In genomic region chr19:48122421-48122820, GRCh38 we compare ENCODE assay signal across 14 cellular contexts. TPM values are rescaled to one million over a fixed set of nuclear protein-coding genes. Genes with fewer than 3 reads are reported as not detected.
DNase-seq lines count a peak whose midpoint lies in the region; ATAC-seq and TF ChIP-seq lines count a peak whose summit lies in the region.
"Had no signal": no experiment of that assay in that cellular context is flagged by ENCODE, and none has a peak within 500 bp of the region (broad histone marks: within the 10 kb centered on the region; RNA-seq: fewer than 3 reads in every experiment).

No MANE protein-coding gene starts in this region.

- POLR2A ChIA-PET in GM10248 (lab: Yijun Ruan, JAX) = interaction anchor here (0.6 to 1.1 kb wide), 2 partner anchors 12 to 58 kb away, joined by 4 to 6 read pairs; partner anchors contain the start of gene PLA2G4C

- no peak for DNase-seq in activated CD8-positive, alpha-beta memory T cell treated with anti-CD3 and anti-CD28 coated beads, Interleukin-2, amount 10 ng/mL, durations not matched to agents 7 days and 5 days
- DNase-seq in activated CD8-positive, alpha-beta memory T cell treated with anti-CD3 and anti-CD28 coated beads, Interleukin-2, amount 50 U/mL, for 4 hours = no peak
- no peak for DNase-seq in activated T-helper 1 cell treated with anti-CD3 and anti-CD28 coated beads, Interleukin-12 subunit alpha, Interleukin-12 subunit beta, Interleukin-2, Interleukin-4 antibody, amounts not matched to agents 30 ng/mL and 10 ng/mL and 1 ng/mL, durations not matched to agents 14 hours and 24 hours and 36 hours (ENCODE audit: low spot score)
- DNase-seq in glutamatergic neuron (no peak), substantia nigra (lab: John Stamatoyannopoulos, UW) (no peak), GM10248 (ENCODE audit: extremely low spot score) (no peak), putamen (ENCODE audit: low spot score) (no peak)
- DNase-seq: HCEC 1CT, left lung, NCI-H187, NCI-H510A had no signal

- no peak overlapping the region for H3K4me3 Mint-ChIP-seq in activated CD8-positive, alpha-beta memory T cell treated with anti-CD3 and anti-CD28 coated beads, Interleukin-2, amount 10 ng/mL, durations not matched to agents 7 days and 5 days
- peak overlapping the region; percentile 37 for H3K4me3 Mint-ChIP-seq in activated T-helper 1 cell treated with anti-CD3 and anti-CD28 coated beads, Interleukin-12 subunit alpha, Interleukin-12 subunit beta, Interleukin-2, Interleukin-4 antibody, amounts not matched to agents 30 ng/mL and 10 ng/mL and 1 ng/mL, durations not matched to agents 14 hours and 24 hours and 36 hours
- no peak overlapping the region for H3K4me3 Mint-ChIP-seq in glutamatergic neuron (ENCODE audit: unreplicated experiment)
- H3K4me3 Mint-ChIP-seq: activated naive CD8-positive, alpha-beta T cell had no signal

- peaks cover 62% of the 10 kb centered on the region for H3K36me3 Mint-ChIP-seq in activated CD8-positive, alpha-beta memory T cell treated with anti-CD3 and anti-CD28 coated beads, Interleukin-2, amount 10 ng/mL, durations not matched to agents 7 days and 5 days
- H3K36me3 Mint-ChIP-seq in activated T-helper 1 cell treated with anti-CD3 and anti-CD28 coated beads, Interleukin-12 subunit alpha, Interleukin-12 subunit beta, Interleukin-2, Interleukin-4 antibody, amounts not matched to agents 30 ng/mL and 10 ng/mL and 1 ng/mL, durations not matched to agents 14 hours and 24 hours and 36 hours (ENCODE audit: low read depth) = peaks cover 48% of the 10 kb centered on the region
- H3K36me3 Mint-ChIP-seq in glutamatergic neuron (ENCODE audit: unreplicated experiment) = peaks cover 9% of the 10 kb centered on the region

- CTCF ChIA-PET in activated CD8-positive, alpha-beta memory T cell treated with anti-CD3 and anti-CD28 coated beads, Interleukin-2, amount 10 ng/mL, durations not matched to agents 7 days and 5 days (lab: Charles Lee) = interaction anchor here (0.6 to 1.2 kb wide), 2 partner anchors 12 to 14 kb away, joined by 3 read pairs; partner anchors contain the start of gene PLA2G4C
- CTCF ChIA-PET in GM10248 (lab: Yijun Ruan, JAX) = interaction anchor here (0.8 to 4.7 kb wide), 6 partner anchors 12 to 72 kb away, joined by 3 to 27 read pairs (median 6); partner anchors contain the start of gene PLA2G4C

- peaks cover 22% of the 10 kb centered on the region for H3K4me1 Mint-ChIP-seq in activated CD8-positive, alpha-beta memory T cell treated with anti-CD3 and anti-CD28 coated beads, Interleukin-2, amount 10 ng/mL, durations not matched to agents 7 days and 5 days
- peaks cover 24% of the 10 kb centered on the region for H3K4me1 Mint-ChIP-seq in activated T-helper 1 cell treated with anti-CD3 and anti-CD28 coated beads, Interleukin-12 subunit alpha, Interleukin-12 subunit beta, Interleukin-2, Interleukin-4 antibody, amounts not matched to agents 30 ng/mL and 10 ng/mL and 1 ng/mL, durations not matched to agents 14 hours and 24 hours and 36 hours (ENCODE audit: low read depth)
- no peaks in the 10 kb centered on the region for H3K4me1 Mint-ChIP-seq in glutamatergic neuron (ENCODE audit: low read depth, unreplicated experiment)

- intact Hi-C loops in activated T-helper 1 cell treated with anti-CD3 and anti-CD28 coated beads, Interleukin-12 subunit alpha, Interleukin-12 subunit beta, Interleukin-2, Interleukin-4 antibody, amounts not matched to agents 30 ng/mL and 10 ng/mL and 1 ng/mL, durations not matched to agents 14 hours and 24 hours and 36 hours (cut with micrococcal nuclease) = no loop called here

- H3K27ac ChIP-seq in substantia nigra (ENCODE audit: low read depth, low read length, poor library complexity, severe bottlenecking) = peak overlapping the region; percentile 84
- H3K27ac ChIP-seq: neutrophil had no signal

- no peaks in the 10 kb centered on the region for H3K27me3 Mint-ChIP-seq in activated CD8-positive, alpha-beta memory T cell treated with anti-CD3 and anti-CD28 coated beads, Interleukin-2, amount 10 ng/mL, durations not matched to agents 7 days and 5 days
- H3K27me3 Mint-ChIP-seq in activated T-helper 1 cell treated with anti-CD3 and anti-CD28 coated beads, Interleukin-12 subunit alpha, Interleukin-12 subunit beta, Interleukin-2, Interleukin-4 antibody, amounts not matched to agents 30 ng/mL and 10 ng/mL and 1 ng/mL, durations not matched to agents 14 hours and 24 hours and 36 hours (ENCODE audit: insufficient read depth) = no peaks in the 10 kb centered on the region
- peaks cover 8% of the 10 kb centered on the region for H3K27me3 Mint-ChIP-seq in glutamatergic neuron (ENCODE audit: unreplicated experiment)
- H3K27me3 Mint-ChIP-seq: activated naive CD8-positive, alpha-beta T cell had no signal

- H3K27ac Mint-ChIP-seq in activated CD8-positive, alpha-beta memory T cell treated with anti-CD3 and anti-CD28 coated beads, Interleukin-2, amount 10 ng/mL, durations not matched to agents 7 days and 5 days = peak overlapping the region; percentile 73
- peak overlapping the region; percentile 79 for H3K27ac Mint-ChIP-seq in activated T-helper 1 cell treated with anti-CD3 and anti-CD28 coated beads, Interleukin-12 subunit alpha, Interleukin-12 subunit beta, Interleukin-2, Interleukin-4 antibody, amounts not matched to agents 30 ng/mL and 10 ng/mL and 1 ng/mL, durations not matched to agents 14 hours and 24 hours and 36 hours
- peak overlapping the region; percentile 28 for H3K27ac Mint-ChIP-seq in glutamatergic neuron (ENCODE audit: unreplicated experiment)
- H3K27ac Mint-ChIP-seq: activated naive CD8-positive, alpha-beta T cell had no signal

- H3K9me3 Mint-ChIP-seq in activated CD8-positive, alpha-beta memory T cell treated with anti-CD3 and anti-CD28 coated beads, Interleukin-2, amount 10 ng/mL, durations not matched to agents 7 days and 5 days (ENCODE audit: low read depth) = no peaks in the 10 kb centered on the region
- H3K9me3 Mint-ChIP-seq in activated T-helper 1 cell treated with anti-CD3 and anti-CD28 coated beads, Interleukin-12 subunit alpha, Interleukin-12 subunit beta, Interleukin-2, Interleukin-4 antibody, amounts not matched to agents 30 ng/mL and 10 ng/mL and 1 ng/mL, durations not matched to agents 14 hours and 24 hours and 36 hours = no peaks in the 10 kb centered on the region
- H3K9me3 Mint-ChIP-seq in glutamatergic neuron (ENCODE audit: unreplicated experiment) = peaks cover 8% of the 10 kb centered on the region

- no peak for TF ChIP-seq CTCF in glutamatergic neuron (IDR thresholded peaks at IDR 0.05; ENCODE audit: partially characterized antibody, unreplicated experiment)
- TF ChIP-seq CTCF in GM10248 (IDR thresholded peaks at IDR 0.05; ENCODE audit: control extremely low read depth, extremely low read depth, low read depth, missing control alignments) = no peak

- ATAC-seq in activated CD8-positive, alpha-beta memory T cell treated with anti-CD3 and anti-CD28 coated beads, Interleukin-2, amount 10 ng/mL, durations not matched to agents 7 days and 5 days = no peak
- ATAC-seq in HG02610 (IDR thresholded peaks at IDR 0.05; ENCODE audit: unreplicated experiment) = no peak

RNA-seq across cellular contexts. Expression of gene PLA2G4C, which starts 11.8 kb away (rescaled TPM):
- 1 to 10 TPM in 1 of 2 experiments, under 1 TPM in 1; 0.82 to 2.1 TPM for total RNA-seq in activated CD8-positive, alpha-beta memory T cell treated with anti-CD3 and anti-CD28 coated beads, Interleukin-2, amount 10 ng/mL, durations not matched to agents 7 days and 5 days
- total RNA-seq in activated T-helper 1 cell treated with anti-CD3 and anti-CD28 coated beads, Interleukin-12 subunit alpha, Interleukin-12 subunit beta, Interleukin-2, Interleukin-4 antibody, amounts not matched to agents 30 ng/mL and 10 ng/mL and 1 ng/mL, durations not matched to agents 14 hours and 24 hours and 36 hours = 12.2 and 12.7 TPM in 2 replicates
- total RNA-seq in glutamatergic neuron (ENCODE audit: unreplicated experiment) = 2.5 TPM

RNA-seq across cellular contexts. Expression of gene LIG1, which starts 47.7 kb away (rescaled TPM):
- 100 to 1,000 TPM; 157 to 221 TPM for total RNA-seq in activated CD8-positive, alpha-beta memory T cell treated with anti-CD3 and anti-CD28 coated beads, Interleukin-2, amount 10 ng/mL, durations not matched to agents 7 days and 5 days
- 133 and 140 TPM in 2 replicates for total RNA-seq in activated T-helper 1 cell treated with anti-CD3 and anti-CD28 coated beads, Interleukin-12 subunit alpha, Interleukin-12 subunit beta, Interleukin-2, Interleukin-4 antibody, amounts not matched to agents 30 ng/mL and 10 ng/mL and 1 ng/mL, durations not matched to agents 14 hours and 24 hours and 36 hours
- 16.9 TPM for total RNA-seq in glutamatergic neuron (ENCODE audit: unreplicated experiment)

RNA-seq across cellular contexts. Expression of gene ZSWIM9, which starts 48.1 kb away (rescaled TPM):
- 10 to 100 TPM; 12.3 to 13.1 TPM for total RNA-seq in activated CD8-positive, alpha-beta memory T cell treated with anti-CD3 and anti-CD28 coated beads, Interleukin-2, amount 10 ng/mL, durations not matched to agents 7 days and 5 days
- total RNA-seq in activated T-helper 1 cell treated with anti-CD3 and anti-CD28 coated beads, Interleukin-12 subunit alpha, Interleukin-12 subunit beta, Interleukin-2, Interleukin-4 antibody, amounts not matched to agents 30 ng/mL and 10 ng/mL and 1 ng/mL, durations not matched to agents 14 hours and 24 hours and 36 hours = 8.4 and 9.5 TPM in 2 replicates
- total RNA-seq in glutamatergic neuron (ENCODE audit: unreplicated experiment) = 6.7 TPM

Comparison
In these comparisons a context has a peak if more than half of its experiments do, and no peak if none do; other contexts are left out.
1. H3K27ac Mint-ChIP-seq: peak in every context shown above with its lines; median percentile 79 in activated T-helper 1 cell treated with anti-CD3 and anti-CD28 coated beads, Interleukin-12 subunit alpha, Interleukin-12 subunit beta, Interleukin-2, Interleukin-4 antibody, amounts not matched to agents 30 ng/mL and 10 ng/mL and 1 ng/mL, durations not matched to agents 14 hours and 24 hours and 36 hours; 73 in activated CD8-positive, alpha-beta memory T cell treated with anti-CD3 and anti-CD28 coated beads, Interleukin-2, amount 10 ng/mL, durations not matched to agents 7 days and 5 days; 28 in glutamatergic neuron.